22 cellular contexts compared by ENCODE assay signal in genomic region chr4:38192516-38192915, GRCh38.
"Had no signal": no experiment of that assay in that cellular context is flagged by ENCODE, and none has a peak within 500 bp of the region (broad histone marks: within the 10 kb centered on the region; RNA-seq: fewer than 3 reads in every experiment).

No MANE protein-coding gene starts in this region.

- H3K27ac ChIP-seq: ovary, prostate gland had no signal

- H3K4me3 ChIP-seq: ascending aorta, left ventricle myocardium inferior, lung, ovary, prostate gland, skin epidermis had no signal

- DNase-seq: activated CD4-positive, alpha-beta T cell treated with anti-CD3 and anti-CD28 coated beads for 48 hours; activated CD4-positive, alpha-beta T cell treated with anti-CD3 and anti-CD28 coated beads, Interleukin-2, amount 50 U/mL, for 48 hours; activated CD8-positive, alpha-beta memory T cell treated with anti-CD3 and anti-CD28 coated beads for 24 hours; activated CD8-positive, alpha-beta memory T cell treated with anti-CD3 and anti-CD28 coated beads, Interleukin-2, amount 50 U/mL, for 4 hours; activated gamma-delta T cell; activated naive CD4-positive, alpha-beta T cell treated with anti-CD3 and anti-CD28 coated beads, Interleukin-2, amount 10 ng/mL, durations not matched to agents 7 days and 5 days; activated naive CD8-positive, alpha-beta T cell treated with anti-CD3 and anti-CD28 coated beads, Interleukin-2, amount 10 ng/mL, durations not matched to agents 7 days and 5 days; activated T-cell treated with anti-CD3 and anti-CD28 coated beads, Interleukin-2, amount 50 U/mL, for 1 hour; caudate nucleus; cortex of kidney; left ventricle myocardium inferior; naive B cell; ovary; retina; stimulated activated CD4-positive, alpha-beta T cell treated with anti-CD3 and anti-CD28 coated beads, Interleukin-12 subunit alpha, Interleukin-12 subunit beta, amount 100 ng/mL, for 4 hours; stimulated activated CD4-positive, alpha-beta T cell treated with anti-CD3 and anti-CD28 coated beads, Interleukin-4, amount 100 ng/mL, for 1 hour; T-helper 1 cell had no signal

- H3K4me1 ChIP-seq: prostate gland had no signal

- H3K9me3 ChIP-seq: ascending aorta, ovary, prostate gland had no signal

- H3K36me3 ChIP-seq: ascending aorta, left ventricle myocardium inferior, ovary, prostate gland had no signal

- H3K27me3 ChIP-seq: ascending aorta, ovary had no signal

- ATAC-seq: sciatic nerve had no signal
